ENCODE assay signal across 15 cellular contexts in genomic region chrX:123580871-123581270, GRCh38.
DNase-seq lines count a peak whose midpoint lies in the region; ATAC-seq, FAIRE-seq and TF ChIP-seq lines count a peak whose summit lies in the region.
"Had no signal": no experiment of that assay in that cellular context is flagged by ENCODE, and none has a peak within 500 bp of the region (broad histone marks: within the 10 kb centered on the region; RNA-seq: fewer than 3 reads in every experiment).

No MANE protein-coding gene starts in this region.

- peak; percentile 82 for FAIRE-seq in astrocyte (lab: Jason Lieb, UNC)
- FAIRE-seq: GM12892, HepG2 had no signal

- H3K23me2 ChIP-seq in H9 (ENCODE audit: insufficient read length, low read depth, low read length, poor library complexity, severe bottlenecking) = no peaks in the 10 kb centered on the region

- DNase-seq in H9 (no peak), astrocyte (ENCODE audit: low read depth) (no peak), NCI-H1694 (lab: John Stamatoyannopoulos, UW) (no peak), NCI-H510A treated with DMSO at 0.1 percent for 48 hours (lab: John Stamatoyannopoulos, UW) (no peak)
- DNase-seq in activated CD4-positive, alpha-beta T cell treated with anti-CD3 and anti-CD28 coated beads, Interleukin-2, amount 50 U/mL, for 4 hours = no peak
- DNase-seq: AML-193; Caco-2; CD8-positive, alpha-beta memory T cell; DND-41; GDM1 had no signal

- no peak for ATAC-seq in GM21717 (IDR thresholded peaks at IDR 0.05; ENCODE audit: unreplicated experiment)
- ATAC-seq: HepG2 had no signal

- TF ChIP-seq CTCF in H9 (conservative IDR thresholded peaks at IDR 0.05) (no peak), KMS-11 (conservative IDR thresholded peaks at IDR 0.05; ENCODE audit: low read depth, low read length) (no peak), astrocyte (IDR thresholded peaks at IDR 0.05; ENCODE audit: insufficient read depth, low read depth, low read length) (no peak)

- no peak overlapping the region for H3K4me3 Mint-ChIP-seq in H9
- H3K4me3 Mint-ChIP-seq in astrocyte (ENCODE audit: unreplicated experiment) = no peak overlapping the region
- H3K4me3 Mint-ChIP-seq: CD8-positive, alpha-beta memory T cell had no signal

- H3K9me3 ChIP-seq in H9 (ENCODE audit: control insufficient read depth, low read depth, low read length) = no peaks in the 10 kb centered on the region
- H3K9me3 ChIP-seq in astrocyte (ENCODE audit: insufficient read depth, low read depth, low read length) = no peaks in the 10 kb centered on the region
- H3K9me3 ChIP-seq: BLaER1, Caco-2 had no signal

- H2BK12ac ChIP-seq in H9 (ENCODE audit: insufficient read length, low read depth, low read length) = no peak overlapping the region

- no peaks in the 10 kb centered on the region for H3K79me1 ChIP-seq in H9 (ENCODE audit: insufficient read depth, low read depth, low read length, poor library complexity, severe bottlenecking)

- H3K27me3 Mint-ChIP-seq in H9 (ENCODE audit: low read depth) = peaks cover 3% of the 10 kb centered on the region; the same call in 1 of the 2 replicates
- no peaks in the 10 kb centered on the region for H3K27me3 Mint-ChIP-seq in astrocyte (ENCODE audit: low read depth, unreplicated experiment)

- H3T11ph ChIP-seq in H9 (ENCODE audit: low read length) = no peak overlapping the region

- H3K4me1 Mint-ChIP-seq in H9 (peaks cover 21 to 29% of the 10 kb centered on the region in 2 experiments), astrocyte (ENCODE audit: low read depth, unreplicated experiment) (no peaks in the 10 kb centered on the region)
- H3K4me1 Mint-ChIP-seq: CD8-positive, alpha-beta memory T cell had no signal

- H2BK120ac ChIP-seq in H9 (ENCODE audit: low read depth, low read length, poor library complexity, severe bottlenecking) = no peak overlapping the region

- H3K4me2 ChIP-seq in H9 (ENCODE audit: insufficient read depth, insufficient read length, low read length) (no peak overlapping the region), KMS-11 (peak overlapping the region; percentile 80; the same call in 1 of the 2 replicates), astrocyte (ENCODE audit: low read length) (no peak overlapping the region)
- H3K4me2 ChIP-seq: BLaER1 had no signal

- no peaks in the 10 kb centered on the region for H3K36me3 ChIP-seq in KMS-11 (ENCODE audit: insufficient read depth)
- no peaks in the 10 kb centered on the region for H3K36me3 ChIP-seq in astrocyte (ENCODE audit: insufficient read depth, low read length)
- H3K36me3 ChIP-seq: BLaER1 had no signal

- H3K18ac ChIP-seq in H9 (ENCODE audit: insufficient read length, low read depth, low read length) = no peak overlapping the region

- no peak overlapping the region for H4K5ac ChIP-seq in H9 (ENCODE audit: insufficient read length, low read depth, low read length)

- H3K4me1 ChIP-seq in H9 (ENCODE audit: insufficient read depth, low read length) (no peaks in the 10 kb centered on the region), KMS-11 (ENCODE audit: low read depth, poor library complexity, severe bottlenecking) (peaks cover 53% of the 10 kb centered on the region), astrocyte (ENCODE audit: insufficient read depth, low read length) (no peaks in the 10 kb centered on the region)
- H3K4me1 ChIP-seq: BLaER1, Caco-2 had no signal

- no peak overlapping the region for H3K9ac ChIP-seq in H9 (ENCODE audit: extremely low read depth, insufficient read length, low read length)
- peak overlapping the region; percentile 15; the same call in 1 of the 2 replicates for H3K9ac ChIP-seq in KMS-11
- H3K9ac ChIP-seq in astrocyte (ENCODE audit: low read length) = no peak overlapping the region
- H3K9ac ChIP-seq: BLaER1 had no signal

- no peak overlapping the region for H3K27ac ChIP-seq in H9 (ENCODE audit: insufficient read length, low read depth, low read length)
- peak overlapping the region; percentile 51; the same call in 1 of the 2 replicates for H3K27ac ChIP-seq in KMS-11
- no peak overlapping the region for H3K27ac ChIP-seq in astrocyte (ENCODE audit: low read depth, low read length)
- H3K27ac ChIP-seq: BLaER1 had no signal

- H3K23ac ChIP-seq in H9 (ENCODE audit: insufficient read length, low read depth, low read length) = no peak overlapping the region

- H3K56ac ChIP-seq in H9 (ENCODE audit: insufficient read length, low read depth, low read length) = no peak overlapping the region

- H3K27ac Mint-ChIP-seq in H9 = peak overlapping the region in 2 of 3 experiments; percentile 46 to 97; a peak in 4 of 7 replicates
- no peak overlapping the region for H3K27ac Mint-ChIP-seq in astrocyte (ENCODE audit: unreplicated experiment)
- H3K27ac Mint-ChIP-seq: CD8-positive, alpha-beta memory T cell had no signal

- H2BK5ac ChIP-seq in H9 (ENCODE audit: insufficient read length, low read length) = no peak overlapping the region

- H3K36me3 Mint-ChIP-seq in H9 (ENCODE audit: insufficient read depth in 1 of 3, low read depth in 3 of 3) (peaks cover 10 to 14% (median 10%) of the 10 kb centered on the region in 3 experiments), astrocyte (ENCODE audit: low read depth, unreplicated experiment) (no peaks in the 10 kb centered on the region)
- H3K36me3 Mint-ChIP-seq: CD8-positive, alpha-beta memory T cell had no signal

- no peak overlapping the region for H2BK20ac ChIP-seq in H9 (ENCODE audit: low read depth, low read length, poor library complexity, severe bottlenecking)

- WGBS in H9 (ENCODE audit: extremely low coverage, insufficient read length, low lambda C conversion rate) = no CpG with 5 or more reads among the region's 2 CpGs

- H3K9me3 Mint-ChIP-seq in H9 (peaks cover 32 to 66% of the 10 kb centered on the region in 2 experiments), astrocyte (ENCODE audit: unreplicated experiment) (no peaks in the 10 kb centered on the region)

- H2AFZ ChIP-seq in H9 (ENCODE audit: low read length) (no peak overlapping the region), KMS-11 (ENCODE audit: low read depth) (peak overlapping the region; percentile 41; the same call in 1 of the 2 replicates), astrocyte (ENCODE audit: low read depth, low read length) (no peak overlapping the region)

- H2AK5ac ChIP-seq in H9 (ENCODE audit: insufficient read length, low read length) = no peak overlapping the region

- H3K27me3 ChIP-seq in H9 (ENCODE audit: insufficient read depth, low read length) (no peaks in the 10 kb centered on the region), KMS-11 (ENCODE audit: insufficient read depth, low read depth) (no peaks in the 10 kb centered on the region), astrocyte (ENCODE audit: insufficient read depth, low read length) (no peaks in the 10 kb centered on the region)

- H4K8ac ChIP-seq in H9 (replicated peaks; ENCODE audit: insufficient read length, low read depth, low read length) = no peak overlapping the region

- H3K4me3 ChIP-seq in KMS-11 (IDR thresholded peaks at IDR 0.05; ENCODE audit: insufficient read depth, low read depth, low read length) = no peak overlapping the region
- no peak overlapping the region for H3K4me3 ChIP-seq in astrocyte (ENCODE audit: insufficient read depth, low read depth, low read length)
- H3K4me3 ChIP-seq: BLaER1 had no signal

- H3K79me2 ChIP-seq in H9 (ENCODE audit: insufficient read depth, low read length) (no peaks in the 10 kb centered on the region), KMS-11 (ENCODE audit: insufficient read depth, low read depth) (no peaks in the 10 kb centered on the region), astrocyte (ENCODE audit: insufficient read depth, low read length) (no peaks in the 10 kb centered on the region)

- no peak overlapping the region for H3K4ac ChIP-seq in H9 (ENCODE audit: low read depth, low read length)

- H3K14ac ChIP-seq in H9 (ENCODE audit: insufficient read depth, low read length) = no peak overlapping the region

- H4K20me1 ChIP-seq in H9 (ENCODE audit: control insufficient read depth, insufficient read depth, insufficient read length) (no peaks in the 10 kb centered on the region), KMS-11 (ENCODE audit: insufficient read depth) (no peaks in the 10 kb centered on the region), astrocyte (ENCODE audit: insufficient read depth, low read length) (no peaks in the 10 kb centered on the region)
- H4K20me1 ChIP-seq: BLaER1 had no signal

- no peak overlapping the region for H2BK15ac ChIP-seq in H9 (ENCODE audit: low read depth, low read length)

- no peak overlapping the region for H4K91ac ChIP-seq in H9 (ENCODE audit: insufficient read length, low read depth, low read length)
